ENCODE assay signal across 8 cellular contexts in the genomic region with DNA sequence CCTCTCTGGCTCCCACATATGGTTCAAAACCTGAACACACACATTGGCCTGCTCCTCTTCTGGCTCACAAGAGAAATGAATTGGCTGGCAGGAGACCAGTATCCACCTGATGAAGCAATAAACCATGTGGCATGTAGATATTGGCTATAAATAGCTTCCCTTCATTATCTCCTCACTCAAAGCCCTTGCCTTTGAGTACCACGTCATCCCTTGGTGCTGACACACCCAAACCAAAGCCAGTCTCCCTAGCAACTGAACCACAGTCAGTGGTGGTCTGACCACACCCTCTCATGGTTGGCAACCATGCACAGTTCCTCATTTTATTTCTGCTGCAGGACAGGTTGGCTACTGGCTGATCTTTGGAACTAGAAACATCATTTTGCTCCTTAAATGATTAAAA.
DNase-seq lines count a peak whose midpoint lies in the region; ATAC-seq lines count a peak whose summit lies in the region.

No MANE protein-coding gene starts in this region.

- ATAC-seq in GM21423 (IDR thresholded peaks at IDR 0.05; ENCODE audit: unreplicated experiment) = peak; percentile 90
- ATAC-seq in activated naive CD8-positive, alpha-beta T cell treated with anti-CD3 and anti-CD28 coated beads, Interleukin-2, amount 10 ng/mL, durations not matched to agents 7 days and 5 days (ENCODE audit: low read depth) = peak; percentile 89

- POLR2A ChIA-PET in activated naive CD8-positive, alpha-beta T cell treated with anti-CD3 and anti-CD28 coated beads, Interleukin-2, amount 10 ng/mL, durations not matched to agents 7 days and 5 days (lab: Charles Lee) = no interaction called here

- H3K27me3 Mint-ChIP-seq in activated naive CD8-positive, alpha-beta T cell treated with anti-CD3 and anti-CD28 coated beads, Interleukin-2, amount 10 ng/mL, durations not matched to agents 7 days and 5 days = peaks cover 3% of the 10 kb centered on the region

- DNase-seq in GDM1 (lab: John Stamatoyannopoulos, UW) = peak; percentile 74
- peak; percentile 33 for DNase-seq in KG1 (lab: John Stamatoyannopoulos, UW)
- peak; percentile 55 for DNase-seq in activated naive CD8-positive, alpha-beta T cell treated with anti-CD3 and anti-CD28 coated beads, Interleukin-2, amount 10 ng/mL, durations not matched to agents 7 days and 5 days
- DNase-seq in stromal cell of bone marrow (ENCODE audit: low read depth) = peak; percentile 12
- DNase-seq in NCI-H1048 (lab: John Stamatoyannopoulos, UW) = no peak
- DNase-seq in DMS 273 treated with DMSO at 0.1 percent for 48 hours (lab: John Stamatoyannopoulos, UW) = no peak
- DNase-seq in NCI-H2227 treated with DMSO at 0.1 percent for 48 hours (lab: John Stamatoyannopoulos, UW) = no peak

- no peaks in the 10 kb centered on the region for H3K4me1 Mint-ChIP-seq in activated naive CD8-positive, alpha-beta T cell treated with anti-CD3 and anti-CD28 coated beads, Interleukin-2, amount 10 ng/mL, durations not matched to agents 7 days and 5 days

- H3K27ac Mint-ChIP-seq in activated naive CD8-positive, alpha-beta T cell treated with anti-CD3 and anti-CD28 coated beads, Interleukin-2, amount 10 ng/mL, durations not matched to agents 7 days and 5 days = no peak overlapping the region

- peaks cover 9% of the 10 kb centered on the region for H3K9me3 Mint-ChIP-seq in activated naive CD8-positive, alpha-beta T cell treated with anti-CD3 and anti-CD28 coated beads, Interleukin-2, amount 10 ng/mL, durations not matched to agents 7 days and 5 days

- H3K36me3 Mint-ChIP-seq in activated naive CD8-positive, alpha-beta T cell treated with anti-CD3 and anti-CD28 coated beads, Interleukin-2, amount 10 ng/mL, durations not matched to agents 7 days and 5 days = no peaks in the 10 kb centered on the region

- no peak overlapping the region for H3K4me3 Mint-ChIP-seq in activated naive CD8-positive, alpha-beta T cell treated with anti-CD3 and anti-CD28 coated beads, Interleukin-2, amount 10 ng/mL, durations not matched to agents 7 days and 5 days

Comparison
In these comparisons a context has a peak if more than half of its experiments do, and no peak if none do; other contexts are left out.
1. DNase-seq: peak in GDM1 (single experiment), KG1 (single experiment), activated naive CD8-positive, alpha-beta T cell treated with anti-CD3 and anti-CD28 coated beads, Interleukin-2, amount 10 ng/mL, durations not matched to agents 7 days and 5 days (single experiment) and stromal cell of bone marrow (single experiment); none in NCI-H1048 (single experiment), DMS 273 treated with DMSO at 0.1 percent for 48 hours (single experiment) and NCI-H2227 treated with DMSO at 0.1 percent for 48 hours (single experiment).